In the genomic region with DNA sequence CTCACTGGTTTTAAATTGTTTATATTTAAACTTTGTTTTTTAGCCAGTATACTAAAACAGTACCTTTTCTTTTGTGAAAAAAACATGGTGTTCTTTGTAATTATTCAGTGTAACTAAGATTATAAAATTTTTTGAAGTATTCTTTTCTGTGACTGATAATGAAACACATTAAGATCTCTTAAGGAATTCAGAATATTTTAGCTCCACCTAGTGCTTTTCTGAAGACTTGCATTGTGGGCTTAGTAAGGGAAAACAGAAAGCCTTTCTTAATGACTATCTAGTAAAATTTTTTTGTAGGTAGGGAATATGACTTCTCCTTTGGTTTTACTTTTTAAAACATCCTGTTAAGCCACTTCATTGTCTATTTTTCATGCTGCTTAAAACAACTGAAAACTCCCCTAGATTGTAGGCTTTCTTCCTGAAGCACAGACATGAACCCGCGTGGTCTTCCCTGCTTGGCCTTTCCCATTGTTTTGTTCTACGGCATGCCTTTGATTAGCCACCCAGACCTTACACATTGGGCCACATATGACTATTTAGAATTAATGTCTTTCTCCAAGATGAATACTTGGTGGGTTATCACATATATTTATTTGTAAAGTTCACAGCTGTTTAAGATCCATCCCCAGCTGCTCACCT, we compare ENCODE assay signal across 8 cellular contexts.
DNase-seq lines count a peak whose midpoint lies in the region; ATAC-seq and TF ChIP-seq lines count a peak whose summit lies in the region.

No MANE protein-coding gene starts in this region.

- H3K4me3 Mint-ChIP-seq in Caco-2 (ENCODE audit: unreplicated experiment) (no peak overlapping the region), brain (no peak overlapping the region)
- no peak overlapping the region for H3K4me3 Mint-ChIP-seq in activated naive CD8-positive, alpha-beta T cell treated with anti-CD3 and anti-CD28 coated beads, Interleukin-2, amount 50 U/mL, for 24 hours

- H3K4me1 ChIP-seq in Caco-2 (no peaks in the 10 kb centered on the region), left lung (no peaks in the 10 kb centered on the region)

- TF ChIP-seq CTCF in Caco-2 (IDR thresholded peaks at IDR 0.05; ENCODE audit: insufficient read depth in 1 of 2, low read depth in 1 of 2, low read length in 1 of 2, severe bottlenecking in 1 of 2, unreplicated experiment in 1 of 2): peak; percentile 53 to 60
- peak; percentile 72 to 88 for TF ChIP-seq CTCF in brain (conservative IDR thresholded peaks at IDR 0.05)
- peak; percentile 67 to 78 for TF ChIP-seq CTCF in left lung (IDR thresholded peaks at IDR 0.05)

- CTCF ChIA-PET in Caco-2 (lab: Charles Lee): interaction anchor here (0.6 kb wide), 2 partner anchors 40 to 943 kb away, joined by 4 to 8 read pairs; no protein-coding TSS in a partner anchor

- intact Hi-C loops in Caco-2 (cut with micrococcal nuclease; ENCODE audit: unreplicated experiment): loop anchor here (1.0 to 5.0 kb wide), 3 partner anchors 71 to 413 kb away; partner anchors contain the start of gene AFDN
- intact Hi-C loops in left lung (cut with DNase I): no loop called here

- peaks cover 59% of the 10 kb centered on the region for H3K36me3 Mint-ChIP-seq in Caco-2 (ENCODE audit: insufficient read depth, unreplicated experiment)
- peaks cover 21% of the 10 kb centered on the region for H3K36me3 Mint-ChIP-seq in brain
- no peaks in the 10 kb centered on the region for H3K36me3 Mint-ChIP-seq in activated naive CD8-positive, alpha-beta T cell treated with anti-CD3 and anti-CD28 coated beads, Interleukin-2, amount 50 U/mL, for 24 hours (ENCODE audit: low read depth)

- H3K4me3 ChIP-seq in Caco-2 (ENCODE audit: low read depth, low read length) (no peak overlapping the region), left lung (no peak overlapping the region)

- peak; percentile 78 for ATAC-seq in GM21723 (IDR thresholded peaks at IDR 0.05; ENCODE audit: unreplicated experiment)
- ATAC-seq in left lung: peak; percentile 75
- no peak for ATAC-seq in activated naive CD8-positive, alpha-beta T cell treated with anti-CD3 and anti-CD28 coated beads, Interleukin-2, amount 50 U/mL, for 24 hours

- no peaks in the 10 kb centered on the region for H3K27me3 Mint-ChIP-seq in Caco-2 (ENCODE audit: insufficient read depth, unreplicated experiment)
- peaks cover 3% of the 10 kb centered on the region for H3K27me3 Mint-ChIP-seq in brain
- no peaks in the 10 kb centered on the region for H3K27me3 Mint-ChIP-seq in activated naive CD8-positive, alpha-beta T cell treated with anti-CD3 and anti-CD28 coated beads, Interleukin-2, amount 50 U/mL, for 24 hours

- H3K27me3 ChIP-seq in Caco-2 (replicated peaks; ENCODE audit: control insufficient read depth, insufficient read depth, low read length): no peaks in the 10 kb centered on the region
- no peaks in the 10 kb centered on the region for H3K27me3 ChIP-seq in left lung

- H3K4me1 Mint-ChIP-seq in Caco-2 (ENCODE audit: low read depth, unreplicated experiment) (peaks cover 11% of the 10 kb centered on the region), brain (peaks cover 25% of the 10 kb centered on the region)
- no peaks in the 10 kb centered on the region for H3K4me1 Mint-ChIP-seq in activated naive CD8-positive, alpha-beta T cell treated with anti-CD3 and anti-CD28 coated beads, Interleukin-2, amount 50 U/mL, for 24 hours

- H3K36me3 ChIP-seq in Caco-2 (ENCODE audit: control insufficient read depth, insufficient read depth, low read length): no peaks in the 10 kb centered on the region; the same call in none of the 2 replicates
- peaks cover 0 to 17% of the 10 kb centered on the region in 2 donors for H3K36me3 ChIP-seq in left lung

- no peak overlapping the region for H3K27ac ChIP-seq in left lung

- H3K9me3 Mint-ChIP-seq in Caco-2 (ENCODE audit: unreplicated experiment) (no peaks in the 10 kb centered on the region), brain (no peaks in the 10 kb centered on the region)
- H3K9me3 Mint-ChIP-seq in activated naive CD8-positive, alpha-beta T cell treated with anti-CD3 and anti-CD28 coated beads, Interleukin-2, amount 50 U/mL, for 24 hours: no peaks in the 10 kb centered on the region

- H3K9me3 ChIP-seq in Caco-2: no peaks in the 10 kb centered on the region
- no peaks in the 10 kb centered on the region for H3K9me3 ChIP-seq in left lung

- BruUV-seq in Caco-2 (replicated peaks; lab: Mats Ljungman, UMichigan): no TSS peak

- POLR2A ChIA-PET in Caco-2 (lab: Charles Lee): no interaction called here

- H3K27ac Mint-ChIP-seq in Caco-2 (ENCODE audit: unreplicated experiment) (no peak overlapping the region), brain (peak overlapping the region in 4 of 5 experiments; percentile 24 to 62 (median 37))
- H3K27ac Mint-ChIP-seq in activated naive CD8-positive, alpha-beta T cell treated with anti-CD3 and anti-CD28 coated beads, Interleukin-2, amount 50 U/mL, for 24 hours: no peak overlapping the region

- DNase-seq in Caco-2: no peak
- peak; percentile 6 for DNase-seq in NCI-H2196 (lab: John Stamatoyannopoulos, UW; ENCODE audit: unreplicated experiment)
- no peak for DNase-seq in left lung
- no peak for DNase-seq in activated gamma-delta T cell treated with Interleukin-2 at 50 U/mL for 16 hours
- DNase-seq in stimulated activated CD8-positive, alpha-beta memory T cell treated with anti-CD3 and anti-CD28 coated beads, Interleukin-4, amount 100 ng/mL, for 48 hours: no peak
- no peak for DNase-seq in activated naive CD8-positive, alpha-beta T cell treated with anti-CD3 and anti-CD28 coated beads, Interleukin-2, amount 50 U/mL, for 24 hours

Comparison
In these comparisons a context has a peak if more than half of its experiments do, and no peak if none do; other contexts are left out.
1. H3K27ac Mint-ChIP-seq: peak in brain (4 of 5); none in Caco-2 (single experiment) and activated naive CD8-positive, alpha-beta T cell treated with anti-CD3 and anti-CD28 coated beads, Interleukin-2, amount 50 U/mL, for 24 hours (single experiment).
2. Peak in every context shown above with its lines, with median percentiles within 50 percentile points of each other: CTCF ChIP-seq.